Comparison of ENCODE assay signal across 20 cellular contexts in the genomic region with DNA sequence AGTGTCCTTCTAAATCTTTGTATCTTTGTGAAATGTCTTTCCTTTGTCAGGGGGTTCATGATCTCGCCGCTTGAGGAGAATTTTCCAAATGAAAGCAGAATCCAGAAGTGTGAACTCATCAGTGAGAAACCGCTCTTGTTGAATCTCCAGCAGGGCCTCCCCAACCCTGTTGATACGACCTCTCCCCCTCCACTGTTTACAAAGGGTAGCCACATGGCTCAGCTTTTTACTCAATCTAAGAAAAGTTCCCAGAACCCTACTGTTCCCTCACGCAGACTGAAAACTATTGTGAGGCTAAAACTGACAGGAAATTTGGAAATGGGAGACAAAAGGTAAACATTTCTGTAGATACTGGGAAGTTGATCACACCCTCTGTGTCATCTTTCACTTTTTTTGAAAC.
"Had no signal": no experiment of that assay in that cellular context is flagged by ENCODE, and none has a peak within 500 bp of the region (broad histone marks: within the 10 kb centered on the region; RNA-seq: fewer than 3 reads in every experiment).

No MANE protein-coding gene starts in this region.

- H3K4me1 ChIP-seq: adrenal gland, body of pancreas, thyroid gland had no signal

- ATAC-seq: activated naive CD4-positive, alpha-beta T cell treated with anti-CD3 and anti-CD28 coated beads, Interleukin-2, amount 50 U/mL, for 72 hours; body of pancreas; gastrocnemius medialis; heart left ventricle; left lung; naive thymus-derived CD8-positive, alpha-beta T cell; T-helper 17 cell had no signal

- H3K9me3 ChIP-seq: adrenal gland, body of pancreas, gastrocnemius medialis, heart left ventricle, left lung, thyroid gland had no signal

- H3K4me3 ChIP-seq: adrenal gland, body of pancreas, coronary artery, gastrocnemius medialis, heart left ventricle, left lung, thyroid gland had no signal

- H3K4me1 Mint-ChIP-seq: naive thymus-derived CD8-positive, alpha-beta T cell; T-helper 17 cell had no signal

- DNase-seq: activated CD4-positive, alpha-beta T cell treated with anti-CD3 and anti-CD28 coated beads, Interleukin-2, amount 50 U/mL, for 4 hours; activated gamma-delta T cell treated with Interleukin-2 at 50 U/mL for 16 hours; adrenal gland; body of pancreas; central memory CD4-positive, alpha-beta T cell; gastrocnemius medialis; heart left ventricle; left lung; mammary epithelial cell; naive thymus-derived CD8-positive, alpha-beta T cell; nucleus accumbens; stimulated activated CD4-positive, alpha-beta T cell treated with anti-CD3 and anti-CD28 coated beads, Interleukin-12 subunit alpha, Interleukin-12 subunit beta, amount 100 ng/mL, for 4 hours; stimulated activated CD4-positive, alpha-beta T cell treated with anti-CD3 and anti-CD28 coated beads, Interleukin-1b, Interleukin-23, amount 100 ng/mL, for 48 hours; stimulated activated naive CD4-positive, alpha-beta T cell treated with Interleukin-2 at 50 U/mL for 16 hours; T-helper 17 cell; thyroid gland; WERI-Rb-1 had no signal

- H3K36me3 ChIP-seq: adrenal gland, gastrocnemius medialis, heart left ventricle, left lung, thyroid gland, WERI-Rb-1 had no signal

- H3K9me3 Mint-ChIP-seq: activated T-helper 1 cell treated with anti-CD3 and anti-CD28 coated beads, Interleukin-12 subunit alpha, Interleukin-12 subunit beta, Interleukin-2, Interleukin-4 antibody, amounts not matched to agents 30 ng/mL and 10 ng/mL and 1 ng/mL, durations not matched to agents 14 hours and 24 hours and 36 hours had no signal

- H3K27ac ChIP-seq: adrenal gland, body of pancreas, coronary artery, gastrocnemius medialis, heart left ventricle, left lung, thyroid gland, WERI-Rb-1 had no signal

- H3K36me3 Mint-ChIP-seq: activated naive CD4-positive, alpha-beta T cell treated with anti-CD3 and anti-CD28 coated beads, Interleukin-2, amount 50 U/mL, for 72 hours; naive thymus-derived CD8-positive, alpha-beta T cell had no signal

- H3K27me3 Mint-ChIP-seq: naive thymus-derived CD8-positive, alpha-beta T cell; T-helper 17 cell had no signal

- H3K27me3 ChIP-seq: adrenal gland, body of pancreas, gastrocnemius medialis, heart left ventricle, left lung, thyroid gland had no signal

- H3K27ac Mint-ChIP-seq: activated naive CD4-positive, alpha-beta T cell treated with anti-CD3 and anti-CD28 coated beads, Interleukin-2, amount 50 U/mL, for 72 hours; activated T-helper 1 cell treated with anti-CD3 and anti-CD28 coated beads, Interleukin-12 subunit alpha, Interleukin-12 subunit beta, Interleukin-2, Interleukin-4 antibody, amounts not matched to agents 30 ng/mL and 10 ng/mL and 1 ng/mL, durations not matched to agents 14 hours and 24 hours and 36 hours; naive thymus-derived CD8-positive, alpha-beta T cell; T-helper 17 cell had no signal

- H3K4me3 Mint-ChIP-seq: activated T-helper 1 cell treated with anti-CD3 and anti-CD28 coated beads, Interleukin-12 subunit alpha, Interleukin-12 subunit beta, Interleukin-2, Interleukin-4 antibody, amounts not matched to agents 30 ng/mL and 10 ng/mL and 1 ng/mL, durations not matched to agents 14 hours and 24 hours and 36 hours; naive thymus-derived CD8-positive, alpha-beta T cell; T-helper 17 cell had no signal
